Comparison of ENCODE assay signal across 1 cellular context in genomic region chr16:88504489-88505404, GRCh38.
TF ChIP-seq lines count a peak whose summit lies in the region.

No MANE protein-coding gene starts in this region.

TF ChIP-seq in IMR-90, 13 proteins besides CTCF, POLR2A, EP300 and RAD21 (continued from another document):
- TF ChIP-seq MXI1 (IDR thresholded peaks at IDR 0.05; ENCODE audit: borderline replicate concordance, low read depth, low read length), result no peak
